Comparison of ENCODE assay signal across 1 cellular context in the genomic region with DNA sequence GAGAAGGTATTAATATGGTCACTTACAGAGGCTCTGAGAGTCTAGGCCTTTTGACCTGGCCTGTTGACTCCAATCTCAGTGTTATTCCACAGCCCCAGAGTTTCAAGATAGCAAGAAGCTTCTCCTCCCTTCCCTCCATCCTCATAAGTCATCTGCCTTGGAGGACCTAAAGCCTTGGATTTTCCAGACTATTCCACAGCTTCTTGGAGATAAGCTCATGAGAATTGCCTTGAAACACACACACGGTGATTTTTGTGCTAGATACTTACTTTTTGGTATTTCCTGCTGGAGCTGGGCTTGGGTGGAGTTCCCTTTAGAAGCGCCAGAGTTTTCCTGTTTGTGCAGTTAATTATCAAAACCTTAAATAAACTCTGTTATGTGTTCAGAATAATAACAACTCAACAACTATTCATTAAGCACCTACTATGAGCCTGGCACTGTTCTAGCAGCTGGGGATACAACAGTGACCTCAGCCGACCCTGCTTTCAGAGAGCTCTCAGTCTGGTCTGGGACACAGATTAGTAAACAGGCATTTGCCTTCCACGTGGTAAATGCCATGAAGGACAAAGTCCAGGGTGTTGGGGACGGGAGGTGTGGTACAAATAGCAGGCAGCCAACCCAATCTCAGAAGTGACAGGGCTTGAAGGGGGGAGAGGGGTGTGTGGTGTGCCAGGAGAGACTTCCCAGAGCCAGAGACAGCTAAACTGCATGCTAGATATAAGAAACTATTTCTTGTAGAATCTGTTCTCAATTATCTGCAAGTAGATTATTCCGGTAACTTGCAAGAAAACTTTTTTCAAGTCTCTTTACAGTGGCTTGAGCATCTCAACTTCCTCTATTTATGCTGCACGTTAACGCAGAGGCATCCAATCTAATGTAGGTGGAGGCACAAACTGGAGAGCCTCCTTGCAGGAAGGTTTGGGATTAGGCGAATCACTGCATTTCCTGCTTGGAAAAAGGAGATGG.
TF ChIP-seq lines count a peak whose summit lies in the region.

No MANE protein-coding gene starts in this region.

TF ChIP-seq in HepG2, 621 proteins besides CTCF, POLR2A, EP300 and RAD21 (continued from another document and continues in another):
- TF ChIP-seq, protein P1, sequence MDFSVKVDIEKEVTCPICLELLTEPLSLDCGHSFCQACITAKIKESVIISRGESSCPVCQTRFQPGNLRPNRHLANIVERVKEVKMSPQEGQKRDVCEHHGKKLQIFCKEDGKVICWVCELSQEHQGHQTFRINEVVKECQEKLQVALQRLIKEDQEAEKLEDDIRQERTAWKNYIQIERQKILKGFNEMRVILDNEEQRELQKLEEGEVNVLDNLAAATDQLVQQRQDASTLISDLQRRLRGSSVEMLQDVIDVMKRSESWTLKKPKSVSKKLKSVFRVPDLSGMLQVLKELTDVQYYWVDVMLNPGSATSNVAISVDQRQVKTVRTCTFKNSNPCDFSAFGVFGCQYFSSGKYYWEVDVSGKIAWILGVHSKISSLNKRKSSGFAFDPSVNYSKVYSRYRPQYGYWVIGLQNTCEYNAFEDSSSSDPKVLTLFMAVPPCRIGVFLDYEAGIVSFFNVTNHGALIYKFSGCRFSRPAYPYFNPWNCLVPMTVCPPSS (IDR thresholded peaks at IDR 0.05): no peak
- TF ChIP-seq, protein P2, sequence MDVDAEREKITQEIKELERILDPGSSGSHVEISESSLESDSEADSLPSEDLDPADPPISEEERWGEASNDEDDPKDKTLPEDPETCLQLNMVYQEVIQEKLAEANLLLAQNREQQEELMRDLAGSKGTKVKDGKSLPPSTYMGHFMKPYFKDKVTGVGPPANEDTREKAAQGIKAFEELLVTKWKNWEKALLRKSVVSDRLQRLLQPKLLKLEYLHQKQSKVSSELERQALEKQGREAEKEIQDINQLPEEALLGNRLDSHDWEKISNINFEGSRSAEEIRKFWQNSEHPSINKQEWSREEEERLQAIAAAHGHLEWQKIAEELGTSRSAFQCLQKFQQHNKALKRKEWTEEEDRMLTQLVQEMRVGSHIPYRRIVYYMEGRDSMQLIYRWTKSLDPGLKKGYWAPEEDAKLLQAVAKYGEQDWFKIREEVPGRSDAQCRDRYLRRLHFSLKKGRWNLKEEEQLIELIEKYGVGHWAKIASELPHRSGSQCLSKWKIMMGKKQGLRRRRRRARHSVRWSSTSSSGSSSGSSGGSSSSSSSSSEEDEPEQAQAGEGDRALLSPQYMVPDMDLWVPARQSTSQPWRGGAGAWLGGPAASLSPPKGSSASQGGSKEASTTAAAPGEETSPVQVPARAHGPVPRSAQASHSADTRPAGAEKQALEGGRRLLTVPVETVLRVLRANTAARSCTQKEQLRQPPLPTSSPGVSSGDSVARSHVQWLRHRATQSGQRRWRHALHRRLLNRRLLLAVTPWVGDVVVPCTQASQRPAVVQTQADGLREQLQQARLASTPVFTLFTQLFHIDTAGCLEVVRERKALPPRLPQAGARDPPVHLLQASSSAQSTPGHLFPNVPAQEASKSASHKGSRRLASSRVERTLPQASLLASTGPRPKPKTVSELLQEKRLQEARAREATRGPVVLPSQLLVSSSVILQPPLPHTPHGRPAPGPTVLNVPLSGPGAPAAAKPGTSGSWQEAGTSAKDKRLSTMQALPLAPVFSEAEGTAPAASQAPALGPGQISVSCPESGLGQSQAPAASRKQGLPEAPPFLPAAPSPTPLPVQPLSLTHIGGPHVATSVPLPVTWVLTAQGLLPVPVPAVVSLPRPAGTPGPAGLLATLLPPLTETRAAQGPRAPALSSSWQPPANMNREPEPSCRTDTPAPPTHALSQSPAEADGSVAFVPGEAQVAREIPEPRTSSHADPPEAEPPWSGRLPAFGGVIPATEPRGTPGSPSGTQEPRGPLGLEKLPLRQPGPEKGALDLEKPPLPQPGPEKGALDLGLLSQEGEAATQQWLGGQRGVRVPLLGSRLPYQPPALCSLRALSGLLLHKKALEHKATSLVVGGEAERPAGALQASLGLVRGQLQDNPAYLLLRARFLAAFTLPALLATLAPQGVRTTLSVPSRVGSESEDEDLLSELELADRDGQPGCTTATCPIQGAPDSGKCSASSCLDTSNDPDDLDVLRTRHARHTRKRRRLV (CRISPR knock-in tag; IDR thresholded peaks at IDR 0.05): no peak
- no peak for TF ChIP-seq ZNF589 (CRISPR knock-in tag; conservative IDR thresholded peaks at IDR 0.05)
- TF ChIP-seq RCOR2 (CRISPR knock-in tag; IDR thresholded peaks at IDR 0.05): peak; percentile 68; the same call in 1 of the 2 replicates
- TF ChIP-seq ZNF264 (CRISPR knock-in tag; IDR thresholded peaks at IDR 0.05): 0 out of 2 replicates have a peak, but pooled peaks have one; percentile 83
- no peak for TF ChIP-seq ZNF101 (CRISPR knock-in tag; IDR thresholded peaks at IDR 0.05; ENCODE audit: borderline replicate concordance, low read depth)
- TF ChIP-seq ZNF557 (CRISPR knock-in tag; IDR thresholded peaks at IDR 0.05): no peak
- TF ChIP-seq SMARCC2 (IDR thresholded peaks at IDR 0.05): no peak
- TF ChIP-seq SNRNP70 (IDR thresholded peaks at IDR 0.05; ENCODE audit: low read depth, low read length): no peak
- no peak for TF ChIP-seq SP140L (CRISPR knock-in tag; IDR thresholded peaks at IDR 0.05; ENCODE audit: borderline replicate concordance)
- TF ChIP-seq, protein P3, sequence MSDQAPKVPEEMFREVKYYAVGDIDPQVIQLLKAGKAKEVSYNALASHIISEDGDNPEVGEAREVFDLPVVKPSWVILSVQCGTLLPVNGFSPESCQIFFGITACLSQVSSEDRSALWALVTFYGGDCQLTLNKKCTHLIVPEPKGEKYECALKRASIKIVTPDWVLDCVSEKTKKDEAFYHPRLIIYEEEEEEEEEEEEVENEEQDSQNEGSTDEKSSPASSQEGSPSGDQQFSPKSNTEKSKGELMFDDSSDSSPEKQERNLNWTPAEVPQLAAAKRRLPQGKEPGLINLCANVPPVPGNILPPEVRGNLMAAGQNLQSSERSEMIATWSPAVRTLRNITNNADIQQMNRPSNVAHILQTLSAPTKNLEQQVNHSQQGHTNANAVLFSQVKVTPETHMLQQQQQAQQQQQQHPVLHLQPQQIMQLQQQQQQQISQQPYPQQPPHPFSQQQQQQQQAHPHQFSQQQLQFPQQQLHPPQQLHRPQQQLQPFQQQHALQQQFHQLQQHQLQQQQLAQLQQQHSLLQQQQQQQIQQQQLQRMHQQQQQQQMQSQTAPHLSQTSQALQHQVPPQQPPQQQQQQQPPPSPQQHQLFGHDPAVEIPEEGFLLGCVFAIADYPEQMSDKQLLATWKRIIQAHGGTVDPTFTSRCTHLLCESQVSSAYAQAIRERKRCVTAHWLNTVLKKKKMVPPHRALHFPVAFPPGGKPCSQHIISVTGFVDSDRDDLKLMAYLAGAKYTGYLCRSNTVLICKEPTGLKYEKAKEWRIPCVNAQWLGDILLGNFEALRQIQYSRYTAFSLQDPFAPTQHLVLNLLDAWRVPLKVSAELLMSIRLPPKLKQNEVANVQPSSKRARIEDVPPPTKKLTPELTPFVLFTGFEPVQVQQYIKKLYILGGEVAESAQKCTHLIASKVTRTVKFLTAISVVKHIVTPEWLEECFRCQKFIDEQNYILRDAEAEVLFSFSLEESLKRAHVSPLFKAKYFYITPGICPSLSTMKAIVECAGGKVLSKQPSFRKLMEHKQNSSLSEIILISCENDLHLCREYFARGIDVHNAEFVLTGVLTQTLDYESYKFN (CRISPR knock-in tag; conservative IDR thresholded peaks at IDR 0.05): peak; percentile 94
- peak; percentile 80; the same call in 1 of the 2 replicates for TF ChIP-seq WIZ (CRISPR knock-in tag; IDR thresholded peaks at IDR 0.05)
- TF ChIP-seq, protein P4, sequence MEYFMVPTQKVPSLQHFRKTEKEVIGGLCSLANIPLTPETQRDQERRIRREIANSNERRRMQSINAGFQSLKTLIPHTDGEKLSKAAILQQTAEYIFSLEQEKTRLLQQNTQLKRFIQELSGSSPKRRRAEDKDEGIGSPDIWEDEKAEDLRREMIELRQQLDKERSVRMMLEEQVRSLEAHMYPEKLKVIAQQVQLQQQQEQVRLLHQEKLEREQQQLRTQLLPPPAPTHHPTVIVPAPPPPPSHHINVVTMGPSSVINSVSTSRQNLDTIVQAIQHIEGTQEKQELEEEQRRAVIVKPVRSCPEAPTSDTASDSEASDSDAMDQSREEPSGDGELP (IDR thresholded peaks at IDR 0.05; ENCODE audit: borderline replicate concordance, low read depth): peak; percentile 85; the same call in 1 of the 2 replicates
- no peak for TF ChIP-seq ZC3H13 (CRISPR knock-in tag; IDR thresholded peaks at IDR 0.05)
- TF ChIP-seq HNRNPK (IDR thresholded peaks at IDR 0.05; ENCODE audit: low read depth, low read length, poor library complexity, severe bottlenecking): no peak
- no peak for TF ChIP-seq ZNF615 (CRISPR knock-in tag; IDR thresholded peaks at IDR 0.05; ENCODE audit: borderline replicate concordance)
- no peak for TF ChIP-seq TAF1 (CRISPR knock-in tag; IDR thresholded peaks at IDR 0.05)
- TF ChIP-seq ADNP (CRISPR knock-in tag; IDR thresholded peaks at IDR 0.05): no peak
- TF ChIP-seq, protein P5, sequence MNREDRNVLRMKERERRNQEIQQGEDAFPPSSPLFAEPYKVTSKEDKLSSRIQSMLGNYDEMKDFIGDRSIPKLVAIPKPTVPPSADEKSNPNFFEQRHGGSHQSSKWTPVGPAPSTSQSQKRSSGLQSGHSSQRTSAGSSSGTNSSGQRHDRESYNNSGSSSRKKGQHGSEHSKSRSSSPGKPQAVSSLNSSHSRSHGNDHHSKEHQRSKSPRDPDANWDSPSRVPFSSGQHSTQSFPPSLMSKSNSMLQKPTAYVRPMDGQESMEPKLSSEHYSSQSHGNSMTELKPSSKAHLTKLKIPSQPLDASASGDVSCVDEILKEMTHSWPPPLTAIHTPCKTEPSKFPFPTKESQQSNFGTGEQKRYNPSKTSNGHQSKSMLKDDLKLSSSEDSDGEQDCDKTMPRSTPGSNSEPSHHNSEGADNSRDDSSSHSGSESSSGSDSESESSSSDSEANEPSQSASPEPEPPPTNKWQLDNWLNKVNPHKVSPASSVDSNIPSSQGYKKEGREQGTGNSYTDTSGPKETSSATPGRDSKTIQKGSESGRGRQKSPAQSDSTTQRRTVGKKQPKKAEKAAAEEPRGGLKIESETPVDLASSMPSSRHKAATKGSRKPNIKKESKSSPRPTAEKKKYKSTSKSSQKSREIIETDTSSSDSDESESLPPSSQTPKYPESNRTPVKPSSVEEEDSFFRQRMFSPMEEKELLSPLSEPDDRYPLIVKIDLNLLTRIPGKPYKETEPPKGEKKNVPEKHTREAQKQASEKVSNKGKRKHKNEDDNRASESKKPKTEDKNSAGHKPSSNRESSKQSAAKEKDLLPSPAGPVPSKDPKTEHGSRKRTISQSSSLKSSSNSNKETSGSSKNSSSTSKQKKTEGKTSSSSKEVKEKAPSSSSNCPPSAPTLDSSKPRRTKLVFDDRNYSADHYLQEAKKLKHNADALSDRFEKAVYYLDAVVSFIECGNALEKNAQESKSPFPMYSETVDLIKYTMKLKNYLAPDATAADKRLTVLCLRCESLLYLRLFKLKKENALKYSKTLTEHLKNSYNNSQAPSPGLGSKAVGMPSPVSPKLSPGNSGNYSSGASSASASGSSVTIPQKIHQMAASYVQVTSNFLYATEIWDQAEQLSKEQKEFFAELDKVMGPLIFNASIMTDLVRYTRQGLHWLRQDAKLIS (CRISPR knock-in tag; IDR thresholded peaks at IDR 0.05): no peak
- TF ChIP-seq SAP130 (CRISPR knock-in tag; IDR thresholded peaks at IDR 0.05; ENCODE audit: low read depth): peak; percentile 97
- TF ChIP-seq, protein P6, sequence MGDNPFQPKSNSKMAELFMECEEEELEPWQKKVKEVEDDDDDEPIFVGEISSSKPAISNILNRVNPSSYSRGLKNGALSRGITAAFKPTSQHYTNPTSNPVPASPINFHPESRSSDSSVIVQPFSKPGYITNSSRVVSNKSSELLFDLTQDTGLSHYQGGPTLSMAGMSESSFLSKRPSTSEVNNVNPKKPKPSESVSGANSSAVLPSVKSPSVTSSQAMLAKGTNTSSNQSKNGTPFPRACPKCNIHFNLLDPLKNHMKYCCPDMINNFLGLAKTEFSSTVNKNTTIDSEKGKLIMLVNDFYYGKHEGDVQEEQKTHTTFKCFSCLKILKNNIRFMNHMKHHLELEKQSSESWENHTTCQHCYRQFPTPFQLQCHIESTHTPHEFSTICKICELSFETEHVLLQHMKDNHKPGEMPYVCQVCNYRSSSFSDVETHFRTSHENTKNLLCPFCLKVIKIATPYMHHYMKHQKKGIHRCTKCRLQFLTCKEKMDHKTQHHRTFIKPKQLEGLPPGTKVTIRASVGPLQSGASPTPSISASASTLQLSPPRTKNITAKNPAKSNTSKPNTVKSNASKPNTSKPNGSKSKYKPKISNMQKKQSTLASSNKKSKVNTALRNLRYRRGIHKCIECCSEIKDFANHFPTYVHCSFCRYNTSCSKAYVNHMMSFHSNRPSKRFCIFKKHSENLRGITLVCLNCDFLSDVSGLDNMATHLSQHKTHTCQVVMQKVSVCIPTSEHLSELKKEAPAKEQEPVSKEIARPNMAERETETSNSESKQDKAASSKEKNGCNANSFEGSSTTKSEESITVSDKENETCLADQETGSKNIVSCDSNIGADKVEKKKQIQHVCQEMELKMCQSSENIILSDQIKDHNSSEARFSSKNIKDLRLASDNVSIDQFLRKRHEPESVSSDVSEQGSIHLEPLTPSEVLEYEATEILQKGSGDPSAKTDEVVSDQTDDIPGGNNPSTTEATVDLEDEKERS (CRISPR knock-in tag; IDR thresholded peaks at IDR 0.05): no peak
- no peak for TF ChIP-seq ZNF138 (CRISPR knock-in tag; IDR thresholded peaks at IDR 0.05; ENCODE audit: low read depth)
- TF ChIP-seq, protein P7, sequence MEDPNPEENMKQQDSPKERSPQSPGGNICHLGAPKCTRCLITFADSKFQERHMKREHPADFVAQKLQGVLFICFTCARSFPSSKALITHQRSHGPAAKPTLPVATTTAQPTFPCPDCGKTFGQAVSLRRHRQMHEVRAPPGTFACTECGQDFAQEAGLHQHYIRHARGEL (CRISPR knock-in tag; IDR thresholded peaks at IDR 0.05): no peak
- TF ChIP-seq ZNF790 (CRISPR knock-in tag; IDR thresholded peaks at IDR 0.05; ENCODE audit: borderline replicate concordance): no peak
- TF ChIP-seq SALL1 (CRISPR knock-in tag; IDR thresholded peaks at IDR 0.05): peak; percentile 96
- TF ChIP-seq, protein P8, sequence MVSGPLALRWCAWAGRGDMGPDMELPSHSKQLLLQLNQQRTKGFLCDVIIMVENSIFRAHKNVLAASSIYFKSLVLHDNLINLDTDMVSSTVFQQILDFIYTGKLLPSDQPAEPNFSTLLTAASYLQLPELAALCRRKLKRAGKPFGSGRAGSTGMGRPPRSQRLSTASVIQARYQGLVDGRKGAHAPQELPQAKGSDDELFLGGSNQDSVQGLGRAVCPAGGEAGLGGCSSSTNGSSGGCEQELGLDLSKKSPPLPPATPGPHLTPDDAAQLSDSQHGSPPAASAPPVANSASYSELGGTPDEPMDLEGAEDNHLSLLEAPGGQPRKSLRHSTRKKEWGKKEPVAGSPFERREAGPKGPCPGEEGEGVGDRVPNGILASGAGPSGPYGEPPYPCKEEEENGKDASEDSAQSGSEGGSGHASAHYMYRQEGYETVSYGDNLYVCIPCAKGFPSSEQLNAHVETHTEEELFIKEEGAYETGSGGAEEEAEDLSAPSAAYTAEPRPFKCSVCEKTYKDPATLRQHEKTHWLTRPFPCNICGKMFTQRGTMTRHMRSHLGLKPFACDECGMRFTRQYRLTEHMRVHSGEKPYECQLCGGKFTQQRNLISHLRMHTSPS (CRISPR knock-in tag; IDR thresholded peaks at IDR 0.05; ENCODE audit: low read depth): no peak
- TF ChIP-seq CEBPG (CRISPR knock-in tag; IDR thresholded peaks at IDR 0.05): 0 out of 2 replicates have a peak, but pooled peaks have one; percentile 24
- no peak for TF ChIP-seq ZNF776 (CRISPR knock-in tag; IDR thresholded peaks at IDR 0.05)
- TF ChIP-seq MZF1 (CRISPR knock-in tag; IDR thresholded peaks at IDR 0.05; ENCODE audit: borderline replicate concordance): no peak
- no peak for TF ChIP-seq NCOA5 (CRISPR knock-in tag; IDR thresholded peaks at IDR 0.05)
- TF ChIP-seq NFKBIZ (CRISPR knock-in tag; IDR thresholded peaks at IDR 0.05): peak; percentile 81; the same call in 1 of the 2 replicates
- no peak for TF ChIP-seq ZNF720 (CRISPR knock-in tag; IDR thresholded peaks at IDR 0.05)
- TF ChIP-seq CC2D1A (CRISPR knock-in tag; IDR thresholded peaks at IDR 0.05): no peak
- peak; percentile 28; the same call in 1 of the 2 replicates for TF ChIP-seq NFYC (CRISPR knock-in tag; IDR thresholded peaks at IDR 0.05)
- no peak for TF ChIP-seq ZNF160 (CRISPR knock-in tag; IDR thresholded peaks at IDR 0.05)
- TF ChIP-seq ZKSCAN5 (CRISPR knock-in tag; IDR thresholded peaks at IDR 0.05): no peak
- peak; percentile 88 for TF ChIP-seq ZSCAN9 (CRISPR knock-in tag; IDR thresholded peaks at IDR 0.05; ENCODE audit: borderline replicate concordance)
